In genomic region chr6:2688416-2689064, GRCh38 we compare ENCODE assay signal across 12 cellular contexts.
DNase-seq lines count a peak whose midpoint lies in the region; ATAC-seq, FAIRE-seq and TF ChIP-seq lines count a peak whose summit lies in the region.
"Had no signal": no experiment of that assay in that cellular context is flagged by ENCODE, and none has a peak within 500 bp of the region (broad histone marks: within the 10 kb centered on the region; RNA-seq: fewer than 3 reads in every experiment).

No MANE protein-coding gene starts in this region.

- H3K4me1 ChIP-seq in trophoblast cell (ENCODE audit: control insufficient read depth in 1 of 2, insufficient read depth in 2 of 2, low read length in 2 of 2) (no peaks in the 10 kb centered on the region), endodermal cell (ENCODE audit: control insufficient read depth, insufficient read depth, low read length) (no peaks in the 10 kb centered on the region)
- H3K4me1 ChIP-seq: body of pancreas had no signal

- no peak overlapping the region for H3K4me3 Mint-ChIP-seq in endodermal cell

- H4K12ac ChIP-seq in trophoblast cell (ENCODE audit: low read depth, low read length), result no peak overlapping the region

- H2BK12ac ChIP-seq in trophoblast cell (ENCODE audit: low read length), result no peak overlapping the region

- H2BK5ac ChIP-seq in trophoblast cell (ENCODE audit: low read depth, low read length, poor library complexity), result no peak overlapping the region

- no peak overlapping the region for H2BK120ac ChIP-seq in trophoblast cell (ENCODE audit: insufficient read depth, low read length, poor library complexity)

- H3K4me3 ChIP-seq in cardiac fibroblast (replicated peaks in 1 of 2; ENCODE audit: low read depth in 2 of 2, low read length in 2 of 2), result no peak overlapping the region
- H3K4me3 ChIP-seq in trophoblast cell (ENCODE audit: low read depth, low read length), result no peak overlapping the region
- H3K4me3 ChIP-seq in endodermal cell (ENCODE audit: low read length), result no peak overlapping the region
- H3K4me3 ChIP-seq: body of pancreas had no signal

- H2AK5ac ChIP-seq in trophoblast cell (ENCODE audit: low read length), result no peak overlapping the region

- peak; percentile 83 for DNase-seq in GM03348 (ENCODE audit: low spot score)
- DNase-seq in MV-4-11 (lab: John Stamatoyannopoulos, UW), result peak; percentile 81
- peak; percentile 82 to 96 for DNase-seq in cardiac fibroblast (ENCODE audit: low read depth in 2 of 2)
- peak; percentile 56 to 66 for DNase-seq in trophoblast cell
- no peak for DNase-seq in endodermal cell
- DNase-seq in left colon, result no peak
- no peak for DNase-seq in GM19239 (ENCODE audit: insufficient read length, low spot score)
- DNase-seq: activated CD4-positive, CD25-positive, alpha-beta regulatory T cell; NCI-H510A; stimulated activated naive CD4-positive, alpha-beta T cell had no signal

- no peaks in the 10 kb centered on the region for H3K36me3 Mint-ChIP-seq in endodermal cell (ENCODE audit: low read depth)

- H3K27me3 ChIP-seq in trophoblast cell (ENCODE audit: insufficient read depth, low read length) (no peaks in the 10 kb centered on the region), endodermal cell (ENCODE audit: control insufficient read depth, insufficient read depth, low read length, poor library complexity, severe bottlenecking) (no peaks in the 10 kb centered on the region)
- H3K27me3 ChIP-seq: body of pancreas had no signal

- H3K36me3 ChIP-seq in trophoblast cell (ENCODE audit: control insufficient read depth in 1 of 2, insufficient read depth in 2 of 2, low read length in 2 of 2) (no peaks in the 10 kb centered on the region), endodermal cell (ENCODE audit: control insufficient read depth, insufficient read depth, low read length) (no peaks in the 10 kb centered on the region)

- no peak overlapping the region for H3K18ac ChIP-seq in trophoblast cell (ENCODE audit: low read length)

- no peaks in the 10 kb centered on the region for H3K4me1 Mint-ChIP-seq in endodermal cell

- H4K8ac ChIP-seq in trophoblast cell (ENCODE audit: low read depth, low read length), result no peak overlapping the region

- no peak overlapping the region for H3K27ac Mint-ChIP-seq in endodermal cell

- no peak overlapping the region for H4K91ac ChIP-seq in trophoblast cell (ENCODE audit: low read depth, low read length)

- no peaks in the 10 kb centered on the region for H3K79me1 ChIP-seq in trophoblast cell (ENCODE audit: low read length)

- H3K23ac ChIP-seq in trophoblast cell (ENCODE audit: low read length), result no peak overlapping the region

- no peak overlapping the region for H2AFZ ChIP-seq in trophoblast cell (ENCODE audit: insufficient read depth, low read length, poor library complexity)

- no peaks in the 10 kb centered on the region for H3K79me2 ChIP-seq in trophoblast cell (ENCODE audit: control insufficient read depth, insufficient read depth, low read length, poor library complexity)

- no peak for TF ChIP-seq CTCF in cardiac fibroblast (IDR thresholded peaks at IDR 0.05; ENCODE audit: low read depth, low read length)
- TF ChIP-seq CTCF in endodermal cell (conservative IDR thresholded peaks at IDR 0.05), result no peak

- H3K27me3 Mint-ChIP-seq in endodermal cell (ENCODE audit: insufficient read depth), result no peaks in the 10 kb centered on the region

- H3K4me2 ChIP-seq in trophoblast cell (ENCODE audit: low read length), result no peak overlapping the region

- no peaks in the 10 kb centered on the region for H3K9me3 Mint-ChIP-seq in endodermal cell

- no peak for FAIRE-seq in GM19239 (lab: Jason Lieb, UNC)

- H3K27ac ChIP-seq in trophoblast cell (ENCODE audit: low read depth, low read length), result no peak overlapping the region
- H3K27ac ChIP-seq in endodermal cell (ENCODE audit: low read depth, low read length), result no peak overlapping the region
- H3K27ac ChIP-seq: body of pancreas had no signal

- WGBS in trophoblast cell (ENCODE audit: extremely low coverage, insufficient coverage, insufficient read length), result no CpG with 5 or more reads among the region's 8 CpGs
- WGBS in endodermal cell (ENCODE audit: insufficient coverage in 1 of 2, insufficient read length in 1 of 2), 2 experiments, result 95 to 100% methylated on average over 2 to 8 of the region's 8 CpGs

- no peak overlapping the region for H3K9ac ChIP-seq in trophoblast cell (ENCODE audit: low read length)
- H3K9ac ChIP-seq in endodermal cell (ENCODE audit: extremely low read depth, low read length, poor library complexity, severe bottlenecking), result no peak overlapping the region

- no peak for ATAC-seq in HG02870 (IDR thresholded peaks at IDR 0.05; ENCODE audit: unreplicated experiment)
- no peak for ATAC-seq in left colon
- ATAC-seq: body of pancreas had no signal

- intact Hi-C loops in left colon (cut with DNase I, micrococcal nuclease), result no loop called here

- no peak overlapping the region for H3K14ac ChIP-seq in trophoblast cell (ENCODE audit: low read length)

- no peak overlapping the region for H3K4ac ChIP-seq in trophoblast cell (ENCODE audit: low read depth, low read length)

- H3K9me3 ChIP-seq in trophoblast cell (ENCODE audit: insufficient read depth, low read depth, low read length), result no peaks in the 10 kb centered on the region
- no peaks in the 10 kb centered on the region for H3K9me3 ChIP-seq in endodermal cell (ENCODE audit: control insufficient read depth, low read length)
- H3K9me3 ChIP-seq: body of pancreas had no signal

Comparison
In these comparisons a context has a peak if more than half of its experiments do, and no peak if none do; other contexts are left out.
1. DNase-seq: peak in GM03348 (single experiment), MV-4-11 (single experiment), cardiac fibroblast (2 of 2) and trophoblast cell (2 of 2); none in endodermal cell (single experiment), left colon (0 of 2) and GM19239 (single experiment).